Comparison of ENCODE assay signal across 1 cellular context in genomic region chr4:35463251-35463952, GRCh38.
TF ChIP-seq lines count a peak whose summit lies in the region.

No MANE protein-coding gene starts in this region.

TF ChIP-seq in GM23338, 12 proteins besides CTCF, POLR2A, EP300 and RAD21:
- TF ChIP-seq ETS1 (IDR thresholded peaks at IDR 0.05), result no peak
- no peak for TF ChIP-seq ZNF114 (CRISPR knock-in tag; IDR thresholded peaks at IDR 0.05)
- TF ChIP-seq EZH2phosphoT487 (IDR thresholded peaks at IDR 0.05; ENCODE audit: unreplicated experiment), result no peak
- TF ChIP-seq NANOG (IDR thresholded peaks at IDR 0.05; ENCODE audit: borderline replicate concordance), result no peak
- TF ChIP-seq STAT1 (IDR thresholded peaks at IDR 0.05; ENCODE audit: unreplicated experiment), result no peak
- no peak for TF ChIP-seq POLR2AphosphoS5 (IDR thresholded peaks at IDR 0.05; ENCODE audit: low read depth)
TF ChIP-seq in GM23338: peak in this region for 0.
